ENCODE assay signal across 34 cellular contexts in genomic region chr3:170529346-170529745, GRCh38. TPM values are rescaled to one million over a fixed set of nuclear protein-coding genes. Genes with fewer than 3 reads are reported as not detected.
"Had no signal": no experiment of that assay in that cellular context is flagged by ENCODE, and none has a peak within 500 bp of the region (broad histone marks: within the 10 kb centered on the region; RNA-seq: fewer than 3 reads in every experiment).

No MANE protein-coding gene starts in this region.

- H3K36me3 ChIP-seq: gastroesophageal sphincter, heart left ventricle, left lung, neural progenitor cell, prostate gland, right atrium auricular region, stomach, thyroid gland, vagina had no signal

- H3K27ac ChIP-seq: epithelial cell of prostate, gastroesophageal sphincter, heart left ventricle, hepatocyte, left lung, neural progenitor cell, parathyroid adenoma, prostate gland, right atrium auricular region, stomach, thyroid gland, vagina had no signal

- H3K9me3 Mint-ChIP-seq: nephron, neural progenitor cell had no signal

- H3K4me1 ChIP-seq: gastroesophageal sphincter, left lung, neural progenitor cell, parathyroid adenoma, prostate gland, right atrium auricular region, stomach, thyroid gland, vagina had no signal

- H2AFZ ChIP-seq: hepatocyte, neural progenitor cell, parathyroid adenoma had no signal

- H3K4me3 ChIP-seq: dorsolateral prefrontal cortex, gastroesophageal sphincter, heart left ventricle, hepatocyte, left lung, neural progenitor cell, prostate gland, right atrium auricular region, smooth muscle cell, stomach, thyroid gland, vagina had no signal

- H3K36me3 Mint-ChIP-seq: naive thymus-derived CD4-positive, alpha-beta T cell; neural progenitor cell had no signal

- DNase-seq: effector CD4-positive, alpha-beta T cell; foreskin fibroblast; heart left ventricle; left cardiac atrium; left lung; mesenchymal stem cell; midbrain; naive thymus-derived CD4-positive, alpha-beta T cell; stimulated activated CD4-positive, alpha-beta T cell treated with anti-CD3 and anti-CD28 coated beads, Interleukin-12 subunit alpha, Interleukin-12 subunit beta, amount 100 ng/mL, for 4 hours; stimulated activated CD4-positive, alpha-beta T cell treated with anti-CD3 and anti-CD28 coated beads, Interleukin-1b, Interleukin-23, amount 100 ng/mL, for 48 hours; stimulated activated CD4-positive, alpha-beta T cell treated with anti-CD3 and anti-CD28 coated beads, Interleukin-4, amount 100 ng/mL, for 1 hour; stimulated activated CD8-positive, alpha-beta memory T cell treated with anti-CD3 and anti-CD28 coated beads, Interleukin-4, amount 100 ng/mL, for 48 hours; stimulated activated naive CD4-positive, alpha-beta T cell treated with Interleukin-2 at 50 U/mL for 16 hours; stomach; thyroid gland; trophoblast cell had no signal

- H3K27ac Mint-ChIP-seq: naive thymus-derived CD4-positive, alpha-beta T cell; nephron; neural progenitor cell had no signal

- H3K79me2 ChIP-seq: hepatocyte, parathyroid adenoma had no signal

- FAIRE-seq: islet of Langerhans had no signal

- H3K9ac ChIP-seq: neural progenitor cell, parathyroid adenoma had no signal

- H3K4me2 ChIP-seq: hepatocyte, neural progenitor cell, smooth muscle cell had no signal

- ATAC-seq: esophagus mucosa; gastroesophageal sphincter; heart left ventricle; left cardiac atrium; left lung; naive thymus-derived CD4-positive, alpha-beta T cell; sciatic nerve had no signal

- H3K9me3 ChIP-seq: gastroesophageal sphincter, heart left ventricle, left lung, prostate gland, right atrium auricular region, stomach, thyroid gland, vagina had no signal

- H3K4me3 Mint-ChIP-seq: naive thymus-derived CD4-positive, alpha-beta T cell; nephron; neural progenitor cell had no signal

- H3K27me3 ChIP-seq: dorsolateral prefrontal cortex, gastroesophageal sphincter, hepatocyte, left lung, neural progenitor cell, right atrium auricular region, stomach, thyroid gland, vagina had no signal

RNA-seq across cellular contexts. Expression of gene SLC7A14, which starts 56.5 kb away (rescaled TPM):
- total RNA-seq: esophagus mucosa; kidney epithelial cell; left lung; lower leg skin; naive thymus-derived CD4-positive, alpha-beta T cell; right atrium auricular region; smooth muscle cell; subcutaneous adipose tissue; ureter had no signal
- polyA plus RNA-seq: heart left ventricle; hepatocyte; naive thymus-derived CD4-positive, alpha-beta T cell; smooth muscle cell had no signal
